Comparison of ENCODE assay signal across 9 cellular contexts in genomic region chr2:237026981-237027711, GRCh38. TPM values are rescaled to one million over a fixed set of nuclear protein-coding genes. Genes with fewer than 3 reads are reported as not detected.
A peak's percentile ranks its signal among the peaks of the same experiment; 100 is the strongest.
DNase-seq lines count a peak whose midpoint lies in the region; ATAC-seq and TF ChIP-seq lines count a peak whose summit lies in the region.
"Had no signal": no experiment of that assay in that cellular context is flagged by ENCODE, and none has a peak within 500 bp of the region (broad histone marks: within the 10 kb centered on the region; RNA-seq: fewer than 3 reads in every experiment).

No MANE protein-coding gene starts in this region.

- 80% methylated on average over 2 of the region's 8 CpGs; no CpG with 5 or more reads in 1 of the 2 experiments for WGBS in IMR-90 (ENCODE audit: extremely low coverage in 2 of 2, insufficient read length in 1 of 2), 2 experiments

- 0 out of 2 replicates have a peak, but pooled peaks cover 2% of the 10 kb centered on the region for H3K4me1 ChIP-seq in IMR-90 (ENCODE audit: control insufficient read depth, insufficient read depth, low read length)
- no peaks in the 10 kb centered on the region for H3K4me1 ChIP-seq in OCI-LY3 (ENCODE audit: low read length)

- H3K36me3 ChIP-seq in IMR-90 (ENCODE audit: control insufficient read depth, insufficient read depth, low read length) (no peaks in the 10 kb centered on the region), OCI-LY3 (replicated peaks; ENCODE audit: low read depth, low read length) (no peaks in the 10 kb centered on the region)

- H2BK120ac ChIP-seq in IMR-90 (ENCODE audit: low read depth, low read length): no peak overlapping the region

- intact Hi-C loops in IMR-90 (cut with micrococcal nuclease): loop anchor here (1.0 to 5.0 kb wide), 4 partner anchors 460 to 684 kb away; partner anchors contain the start of gene ACKR3
- intact Hi-C loops in Right ventricle myocardium inferior (cut with DNase I): loop anchor here (1.0 to 5.0 kb wide), 3 partner anchors 460 to 674 kb away; partner anchors contain the start of gene ACKR3
- intact Hi-C loops in posterior vena cava (cut with DNase I): loop anchor here in 1 of 2 donors (2.0 to 10.0 kb wide), 3 partner anchors 132 to 674 kb away; partner anchors contain the start of gene ACKR3

- H2BK5ac ChIP-seq in IMR-90 (ENCODE audit: low read depth, low read length, poor library complexity, severe bottlenecking): no peak overlapping the region

- H3K27ac ChIP-seq in IMR-90 (ENCODE audit: insufficient read depth, low read length) (no peak overlapping the region), OCI-LY3 (ENCODE audit: low read length) (no peak overlapping the region)

- no peak overlapping the region for H3K4ac ChIP-seq in IMR-90 (ENCODE audit: low read depth, low read length)

- no peak overlapping the region for H3K18ac ChIP-seq in IMR-90 (ENCODE audit: low read depth, low read length)

- ATAC-seq in IMR-90 (ENCODE audit: low read depth) (peak; percentile 82), Right ventricle myocardium inferior (peak; percentile 87), HG03354 (IDR thresholded peaks at IDR 0.05; ENCODE audit: poor library complexity, severe bottlenecking, unreplicated experiment) (no peak)
- no peak for ATAC-seq in activated T-helper 17 cell treated with anti-CD3 and anti-CD28 coated beads, Interleukin-2, amount 50 U/mL, for 72 hours (replicated peaks)

- H3K14ac ChIP-seq in IMR-90 (replicated peaks; ENCODE audit: low read depth, low read length): no peak overlapping the region

- no peak overlapping the region for H3K27ac Mint-ChIP-seq in activated naive CD8-positive, alpha-beta T cell treated with anti-CD3 and anti-CD28 coated beads for 36 hours
- H3K27ac Mint-ChIP-seq in activated T-helper 17 cell treated with anti-CD3 and anti-CD28 coated beads, Interleukin-2, amount 50 U/mL, for 72 hours: no peak overlapping the region
- H3K27ac Mint-ChIP-seq: activated B cell treated with CpG ODN at 0.5 μM for 24 hours had no signal

- 0 out of 2 replicates have a peak, but pooled peaks cover 2% of the 10 kb centered on the region for H3K27me3 ChIP-seq in IMR-90 (ENCODE audit: control insufficient read depth, insufficient read depth, low read length)
- H3K27me3 ChIP-seq in OCI-LY3 (ENCODE audit: low read depth, low read length): no peaks in the 10 kb centered on the region

- no peak overlapping the region for H3K23ac ChIP-seq in IMR-90 (ENCODE audit: low read depth, low read length)

- no peaks in the 10 kb centered on the region for H3K36me3 Mint-ChIP-seq in activated naive CD8-positive, alpha-beta T cell treated with anti-CD3 and anti-CD28 coated beads for 36 hours
- H3K36me3 Mint-ChIP-seq in activated T-helper 17 cell treated with anti-CD3 and anti-CD28 coated beads, Interleukin-2, amount 50 U/mL, for 72 hours (ENCODE audit: low read depth): no peaks in the 10 kb centered on the region

- peak; percentile 66 for TF ChIP-seq CTCF in IMR-90 (conservative IDR thresholded peaks at IDR 0.05; ENCODE audit: low read depth, low read length)
- TF ChIP-seq CTCF in OCI-LY3 (IDR thresholded peaks at IDR 0.05; ENCODE audit: low read depth, low read length): peak; percentile 59

- 0 out of 2 replicates have a peak, but pooled peaks cover 2% of the 10 kb centered on the region for H3K9me1 ChIP-seq in IMR-90 (ENCODE audit: insufficient read depth, low read length)

- POLR2A ChIA-PET in IMR-90 (lab: Charles Lee; ENCODE audit: unreplicated experiment): no interaction called here

- H2AFZ ChIP-seq in IMR-90 (replicated peaks; ENCODE audit: low read length, poor library complexity): peak overlapping the region; percentile 74
- no peak overlapping the region for H2AFZ ChIP-seq in OCI-LY3 (ENCODE audit: low read depth, low read length)

- H4K20me1 ChIP-seq in IMR-90 (ENCODE audit: insufficient read depth, low read length) (no peaks in the 10 kb centered on the region), OCI-LY3 (ENCODE audit: insufficient read depth, low read length) (no peaks in the 10 kb centered on the region)

- no peak overlapping the region for H3K4me3 ChIP-seq in IMR-90 (ENCODE audit: insufficient read depth, low read depth, low read length)
- H3K4me3 ChIP-seq in OCI-LY3 (ENCODE audit: low read length): no peak overlapping the region

- CTCF ChIA-PET in IMR-90 (lab: Yijun Ruan, JAX): interaction anchor here (0.6 to 1.7 kb wide), 6 partner anchors 9 to 683 kb away, joined by 3 to 5 read pairs (median 4); no protein-coding TSS in a partner anchor

- in situ Hi-C loops in IMR-90 (cut with MboI; ENCODE audit: low sequenced_read_pairs): no loop called here

- no peak overlapping the region for H3K9ac ChIP-seq in IMR-90 (ENCODE audit: low read depth, low read length)
- H3K9ac ChIP-seq in OCI-LY3 (ENCODE audit: low read length): no peak overlapping the region

- dilution Hi-C loops in IMR-90 (cut with HindIII; ENCODE audit: low sequenced_read_pairs, unreplicated experiment): no loop called here

- H3K9me3 ChIP-seq in IMR-90 (ENCODE audit: control insufficient read depth, insufficient read depth, low read length) (peaks cover 5% of the 10 kb centered on the region; the same call in 1 of the 2 replicates), OCI-LY3 (ENCODE audit: insufficient read depth, low read length) (no peaks in the 10 kb centered on the region)

- H2AK5ac ChIP-seq in IMR-90 (ENCODE audit: low read depth, low read length): no peak overlapping the region; the same call in 1 of the 2 replicates

- H4K8ac ChIP-seq in IMR-90 (ENCODE audit: low read depth in 2 of 2, low read length in 2 of 2): no peak overlapping the region

- peak; percentile 85 for TF ChIP-seq RAD21 in IMR-90 (IDR thresholded peaks at IDR 0.05; ENCODE audit: low read length)

- no peak overlapping the region for H3K4me2 ChIP-seq in IMR-90 (ENCODE audit: low read depth, low read length)
- no peak overlapping the region for H3K4me2 ChIP-seq in OCI-LY3 (ENCODE audit: low read length)

- no peak overlapping the region for H2BK15ac ChIP-seq in IMR-90 (ENCODE audit: low read depth, low read length)

- H3K4me1 Mint-ChIP-seq in activated naive CD8-positive, alpha-beta T cell treated with anti-CD3 and anti-CD28 coated beads for 36 hours: no peaks in the 10 kb centered on the region
- H3K4me1 Mint-ChIP-seq in activated T-helper 17 cell treated with anti-CD3 and anti-CD28 coated beads, Interleukin-2, amount 50 U/mL, for 72 hours: no peaks in the 10 kb centered on the region
- H3K4me1 Mint-ChIP-seq: activated B cell treated with CpG ODN at 0.5 μM for 24 hours had no signal

- H3K79me1 ChIP-seq in IMR-90 (ENCODE audit: low read depth in 1 of 2, low read length in 2 of 2): no peaks in the 10 kb centered on the region

- no peak overlapping the region for H3K4me3 Mint-ChIP-seq in activated naive CD8-positive, alpha-beta T cell treated with anti-CD3 and anti-CD28 coated beads for 36 hours
- no peak overlapping the region for H3K4me3 Mint-ChIP-seq in activated T-helper 17 cell treated with anti-CD3 and anti-CD28 coated beads, Interleukin-2, amount 50 U/mL, for 72 hours
- H3K4me3 Mint-ChIP-seq: activated B cell treated with CpG ODN at 0.5 μM for 24 hours had no signal

- H3K79me2 ChIP-seq in OCI-LY3 (ENCODE audit: low read length): no peaks in the 10 kb centered on the region

- DNase-seq in DMS153 treated with DMSO at 0.1 percent for 48 hours (lab: John Stamatoyannopoulos, UW; ENCODE audit: unreplicated experiment): peak; percentile 61
- DNase-seq in IMR-90: peak; percentile 49
- peak; percentile 31 for DNase-seq in activated naive CD8-positive, alpha-beta T cell treated with anti-CD3 and anti-CD28 coated beads for 36 hours
- DNase-seq in Right ventricle myocardium inferior (ENCODE audit: missing footprints): peak; percentile 80
- peak; percentile 91 for DNase-seq in posterior vena cava (ENCODE audit: low spot score)
- DNase-seq: activated B cell treated with CpG ODN at 0.5 μM for 24 hours had no signal

- H3K9me3 Mint-ChIP-seq in activated naive CD8-positive, alpha-beta T cell treated with anti-CD3 and anti-CD28 coated beads for 36 hours: no peaks in the 10 kb centered on the region
- H3K9me3 Mint-ChIP-seq in activated T-helper 17 cell treated with anti-CD3 and anti-CD28 coated beads, Interleukin-2, amount 50 U/mL, for 72 hours: no peaks in the 10 kb centered on the region
- H3K9me3 Mint-ChIP-seq: activated B cell treated with CpG ODN at 0.5 μM for 24 hours had no signal

- TF ChIP-seq POLR2A in IMR-90 (IDR thresholded peaks at IDR 0.05; ENCODE audit: low read depth, low read length): no peak

- H3K56ac ChIP-seq in IMR-90 (ENCODE audit: extremely low read depth, insufficient read depth, low read length): no peak overlapping the region

- H4K5ac ChIP-seq in IMR-90 (ENCODE audit: low read depth, low read length): no peak overlapping the region

- no peaks in the 10 kb centered on the region for H3K27me3 Mint-ChIP-seq in activated naive CD8-positive, alpha-beta T cell treated with anti-CD3 and anti-CD28 coated beads for 36 hours
- peaks cover 7% of the 10 kb centered on the region for H3K27me3 Mint-ChIP-seq in activated T-helper 17 cell treated with anti-CD3 and anti-CD28 coated beads, Interleukin-2, amount 50 U/mL, for 72 hours

- H2BK20ac ChIP-seq in IMR-90 (ENCODE audit: low read depth, low read length): no peak overlapping the region

- BruUV-seq in IMR-90 (replicated peaks; lab: Mats Ljungman, UMichigan): no TSS peak

- no peak overlapping the region; the same call in 1 of the 2 replicates for H4K91ac ChIP-seq in IMR-90 (ENCODE audit: insufficient read depth, low read depth, low read length)

- no peak overlapping the region for H2AK9ac ChIP-seq in IMR-90 (replicated peaks; ENCODE audit: low read depth, low read length, poor library complexity)

TF ChIP-seq in IMR-90, 13 proteins besides CTCF, POLR2A, EP300 and RAD21:
- TF ChIP-seq CHD1 (IDR thresholded peaks at IDR 0.05; ENCODE audit: low read depth, low read length) (no peak), RCOR1 (IDR thresholded peaks at IDR 0.05; ENCODE audit: insufficient replicate concordance, low read length) (no peak), SMC3 (IDR thresholded peaks at IDR 0.05; ENCODE audit: low read depth, low read length) (peak; percentile 80), RFX5 (IDR thresholded peaks at IDR 0.05; ENCODE audit: low read depth, low read length) (no peak)

RNA-seq across cellular contexts. Expression of gene COPS8, which starts 58.5 kb away (rescaled TPM):
- 47.0 and 61.4 TPM in 2 replicates for total RNA-seq in IMR-90 (2012; rRNA removed)
- 58.5 and 64.9 TPM in 2 replicates for polyA plus RNA-seq in IMR-90 (2012; rRNA removed)
- 24.6 and 26.5 TPM in 2 replicates for polyA plus RNA-seq in IMR-90 (2012; cell fraction: cytosol; rRNA removed)
- polyA plus RNA-seq in IMR-90 (2012; cell fraction: nucleus; rRNA removed; ENCODE audit: low replicate concordance): 5.9 and 48.0 TPM in 2 replicates
- total RNA-seq in activated naive CD8-positive, alpha-beta T cell treated with anti-CD3 and anti-CD28 coated beads for 36 hours: 10 to 100 TPM; 65.6 to 68.5 TPM
- total RNA-seq in Right ventricle myocardium inferior: 86.9 TPM
- total RNA-seq in posterior vena cava: 10 to 100 TPM; 55.6 to 57.1 TPM
- total RNA-seq in activated T-helper 17 cell treated with anti-CD3 and anti-CD28 coated beads, Interleukin-2, amount 50 U/mL, for 72 hours: 10 to 100 TPM; 40.3 to 53.1 TPM

Comparison
In these comparisons a context has a peak if more than half of its experiments do, and no peak if none do; other contexts are left out.
1. DNase-seq: peak in every context shown above with its lines; median percentile 91 in posterior vena cava; 80 in Right ventricle myocardium inferior; 61 in DMS153 treated with DMSO at 0.1 percent for 48 hours; 49 in IMR-90; 31 in activated naive CD8-positive, alpha-beta T cell treated with anti-CD3 and anti-CD28 coated beads for 36 hours.
2. ATAC-seq: peak in IMR-90 (single experiment) and Right ventricle myocardium inferior (single experiment); none in activated T-helper 17 cell treated with anti-CD3 and anti-CD28 coated beads, Interleukin-2, amount 50 U/mL, for 72 hours (single experiment) and HG03354 (single experiment).